ENCODE assay signal across 20 cellular contexts in genomic region chr2:45984366-45984765, GRCh38.
A peak's percentile ranks its signal among the peaks of the same experiment; 100 is the strongest.
DNase-seq lines count a peak whose midpoint lies in the region; TF ChIP-seq lines count a peak whose summit lies in the region.
"Had no signal": no experiment of that assay in that cellular context is flagged by ENCODE, and none has a peak within 500 bp of the region (broad histone marks: within the 10 kb centered on the region; RNA-seq: fewer than 3 reads in every experiment).

No MANE protein-coding gene starts in this region.

- no peak overlapping the region for H2AFZ ChIP-seq in OCI-LY3 (ENCODE audit: low read depth, low read length)
- H2AFZ ChIP-seq: GM23248 had no signal

- no peak overlapping the region for H3K4me3 Mint-ChIP-seq in osteocyte (ENCODE audit: unreplicated experiment)
- H3K4me3 Mint-ChIP-seq: CD4-positive, CD25-positive, alpha-beta regulatory T cell; CD8-positive, alpha-beta memory T cell had no signal

- 96% methylated on average over 7 of the region's 7 CpGs for WGBS in esophagus muscularis mucosa

- H3K27ac ChIP-seq in OCI-LY3 (ENCODE audit: low read length): 0 out of 2 replicates have a peak overlapping the region, but pooled peaks have one; percentile 21
- no peak overlapping the region for H3K27ac ChIP-seq in esophagus muscularis mucosa (replicated peaks in 1 of 4)
- no peak overlapping the region for H3K27ac ChIP-seq in substantia nigra (ENCODE audit: low read depth, low read length, poor library complexity, severe bottlenecking)
- H3K27ac ChIP-seq: 22Rv1, GM23248 had no signal

- H3K36me3 Mint-ChIP-seq in osteocyte (ENCODE audit: unreplicated experiment): peaks cover 12% of the 10 kb centered on the region

- peak overlapping the region; percentile 34; the same call in 1 of the 2 replicates for H3K4me3 ChIP-seq in OCI-LY3 (ENCODE audit: low read length)
- H3K4me3 ChIP-seq in esophagus muscularis mucosa: no peak overlapping the region
- H3K4me3 ChIP-seq: GM12878, GM23248, HAP-1 had no signal

- TF ChIP-seq CTCF in OCI-LY3 (IDR thresholded peaks at IDR 0.05; ENCODE audit: low read depth, low read length) (no peak), esophagus muscularis mucosa (IDR thresholded peaks at IDR 0.05) (no peak), osteocyte (IDR thresholded peaks at IDR 0.05) (no peak)

- H4K20me1 ChIP-seq in OCI-LY3 (ENCODE audit: insufficient read depth, low read length): no peaks in the 10 kb centered on the region

- H3K9me3 Mint-ChIP-seq in osteocyte (ENCODE audit: unreplicated experiment): no peaks in the 10 kb centered on the region
- H3K9me3 Mint-ChIP-seq: CD4-positive, CD25-positive, alpha-beta regulatory T cell; CD8-positive, alpha-beta memory T cell had no signal

- H3K4me1 ChIP-seq in OCI-LY3 (ENCODE audit: low read length) (peaks cover 48% of the 10 kb centered on the region), esophagus muscularis mucosa (peaks cover 4 to 17% (median 13%) of the 10 kb centered on the region in 4 donors)
- H3K4me1 ChIP-seq: HAP-1 had no signal

- H3K79me2 ChIP-seq in OCI-LY3 (ENCODE audit: low read length): no peaks in the 10 kb centered on the region

- TF ChIP-seq EP300 in esophagus muscularis mucosa (IDR thresholded peaks at IDR 0.05): no peak

- TF ChIP-seq POLR2A in esophagus muscularis mucosa (IDR thresholded peaks at IDR 0.05; ENCODE audit: low read depth): no peak

- no peak overlapping the region for H3K9ac ChIP-seq in OCI-LY3 (ENCODE audit: low read length)
- H3K9ac ChIP-seq: GM23248 had no signal

- H3K4me1 Mint-ChIP-seq in osteocyte (ENCODE audit: unreplicated experiment): no peaks in the 10 kb centered on the region
- H3K4me1 Mint-ChIP-seq: CD4-positive, CD25-positive, alpha-beta regulatory T cell; CD8-positive, alpha-beta memory T cell had no signal

- H3K9me3 ChIP-seq in OCI-LY3 (ENCODE audit: insufficient read depth, low read length): no peaks in the 10 kb centered on the region
- no peaks in the 10 kb centered on the region for H3K9me3 ChIP-seq in esophagus muscularis mucosa
- H3K9me3 ChIP-seq: HAP-1 had no signal

- DNase-seq in activated CD8-positive, alpha-beta memory T cell treated with anti-CD3 and anti-CD28 coated beads for 24 hours: peak; percentile 44
- DNase-seq in activated CD8-positive, alpha-beta memory T cell treated with anti-CD3 and anti-CD28 coated beads, Interleukin-2, amount 50 U/mL, for 48 hours: no peak
- peak; percentile 68 for DNase-seq in esophagus muscularis mucosa (ENCODE audit: extremely low spot score)
- peak; percentile 57 for DNase-seq in osteocyte (ENCODE audit: extremely low spot score, unreplicated experiment)
- DNase-seq in substantia nigra (lab: John Stamatoyannopoulos, UW): no peak
- DNase-seq in inferior parietal cortex (ENCODE audit: extremely low spot score): no peak
- DNase-seq in KBM-7: no peak
- DNase-seq: C1 segment of cervical spinal cord; CD4-positive, CD25-positive, alpha-beta regulatory T cell; CD8-positive, alpha-beta memory T cell; COR-L47; DMS 273 treated with DMSO at 0.1 percent for 48 hours; DMS53; DND-41; EL; GM23248 had no signal

- intact Hi-C loops in esophagus muscularis mucosa (cut with DNase I): no loop called here

- in situ Hi-C loops in KBM-7 (cut with MboI; ENCODE audit: low pct_unique_long_range_greater_than_20kb, low sequenced_read_pairs): no loop called here

- no peak overlapping the region for H3K27ac Mint-ChIP-seq in osteocyte (ENCODE audit: unreplicated experiment)

- H3K4me2 ChIP-seq in OCI-LY3 (ENCODE audit: low read length): peak overlapping the region; percentile 58

- H3K27me3 Mint-ChIP-seq in osteocyte (ENCODE audit: unreplicated experiment): no peaks in the 10 kb centered on the region
- H3K27me3 Mint-ChIP-seq: CD4-positive, CD25-positive, alpha-beta regulatory T cell; CD8-positive, alpha-beta memory T cell had no signal

- H3K36me3 ChIP-seq in OCI-LY3 (replicated peaks; ENCODE audit: low read depth, low read length) (no peaks in the 10 kb centered on the region), esophagus muscularis mucosa (peaks cover 7 to 69% (median 26%) of the 10 kb centered on the region in 4 donors)
- H3K36me3 ChIP-seq: HAP-1 had no signal

- H3K27me3 ChIP-seq in OCI-LY3 (ENCODE audit: low read depth, low read length) (no peaks in the 10 kb centered on the region), esophagus muscularis mucosa (no peaks in the 10 kb centered on the region)

Comparison
In these comparisons a context has a peak if more than half of its experiments do, and no peak if none do; other contexts are left out.
1. DNase-seq: peak in activated CD8-positive, alpha-beta memory T cell treated with anti-CD3 and anti-CD28 coated beads for 24 hours (single experiment), esophagus muscularis mucosa (single experiment) and osteocyte (single experiment); none in activated CD8-positive, alpha-beta memory T cell treated with anti-CD3 and anti-CD28 coated beads, Interleukin-2, amount 50 U/mL, for 48 hours (single experiment), substantia nigra (0 of 49), inferior parietal cortex (single experiment) and KBM-7 (single experiment).